14 cellular contexts compared by ENCODE assay signal in the genomic region with DNA sequence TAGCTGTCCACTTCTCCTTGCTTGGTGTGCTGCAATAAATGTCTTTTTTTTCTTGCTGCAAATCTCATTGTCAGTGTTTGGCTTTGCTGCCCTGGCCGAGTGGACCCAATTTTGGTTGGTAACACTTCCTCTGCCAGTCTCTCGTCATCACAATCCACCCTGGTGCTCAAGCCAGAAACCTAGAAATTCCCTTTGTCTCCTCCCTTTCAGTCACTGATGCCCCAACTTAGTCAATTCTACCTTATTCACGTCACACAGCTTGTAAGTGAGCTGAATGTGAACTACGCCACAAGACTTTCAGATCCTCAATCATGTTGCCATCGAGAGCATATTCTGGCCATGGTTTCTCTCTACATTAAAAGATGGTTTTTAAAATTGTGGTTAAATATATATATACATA. TPM values are rescaled to one million over a fixed set of nuclear protein-coding genes. Genes with fewer than 3 reads are reported as not detected.
DNase-seq lines count a peak whose midpoint lies in the region; ATAC-seq and TF ChIP-seq lines count a peak whose summit lies in the region.
"Had no signal": no experiment of that assay in that cellular context is flagged by ENCODE, and none has a peak within 500 bp of the region (broad histone marks: within the 10 kb centered on the region; RNA-seq: fewer than 3 reads in every experiment).

No MANE protein-coding gene starts in this region.

- no peaks in the 10 kb centered on the region for H3K36me3 ChIP-seq in lower lobe of right lung

- no CpG with 5 or more reads among the region's 5 CpGs for WGBS in H9 (ENCODE audit: extremely low coverage, insufficient read length, low lambda C conversion rate)

- H3K27ac ChIP-seq in H9 (ENCODE audit: insufficient read length, low read depth, low read length) = no peak overlapping the region
- no peak overlapping the region for H3K27ac ChIP-seq in lower lobe of right lung
- H3K27ac ChIP-seq: body of pancreas, psoas muscle had no signal

- no peak overlapping the region for H3K18ac ChIP-seq in H9 (ENCODE audit: insufficient read length, low read depth, low read length)

- H2BK5ac ChIP-seq in H9 (ENCODE audit: insufficient read length, low read length) = no peak overlapping the region

- H3T11ph ChIP-seq in H9 (ENCODE audit: low read length) = no peak overlapping the region

- no peak overlapping the region for H2BK15ac ChIP-seq in H9 (ENCODE audit: low read depth, low read length)

- H3K4me3 ChIP-seq in lower lobe of right lung = no peak overlapping the region
- H3K4me3 ChIP-seq: body of pancreas, psoas muscle had no signal

- H3K56ac ChIP-seq in H9 (ENCODE audit: insufficient read length, low read depth, low read length) = no peak overlapping the region

- H3K36me3 Mint-ChIP-seq in H9 (ENCODE audit: insufficient read depth in 1 of 3, low read depth in 3 of 3) = no peaks in the 10 kb centered on the region
- H3K36me3 Mint-ChIP-seq: CD8-positive, alpha-beta T cell had no signal

- no peaks in the 10 kb centered on the region for H4K20me1 ChIP-seq in H9 (ENCODE audit: control insufficient read depth, insufficient read depth, insufficient read length)

- H3K23me2 ChIP-seq in H9 (ENCODE audit: insufficient read length, low read depth, low read length, poor library complexity, severe bottlenecking) = no peaks in the 10 kb centered on the region

- no peaks in the 10 kb centered on the region for H3K27me3 ChIP-seq in H9 (ENCODE audit: insufficient read depth, low read length)
- H3K27me3 ChIP-seq in lower lobe of right lung (ENCODE audit: low read depth) = no peaks in the 10 kb centered on the region
- H3K27me3 ChIP-seq: body of pancreas had no signal

- H3K14ac ChIP-seq in H9 (ENCODE audit: insufficient read depth, low read length) = no peak overlapping the region

- no peak for TF ChIP-seq CTCF in H9 (conservative IDR thresholded peaks at IDR 0.05)
- no peak for TF ChIP-seq CTCF in lower lobe of right lung (IDR thresholded peaks at IDR 0.05)

- H2BK20ac ChIP-seq in H9 (ENCODE audit: low read depth, low read length, poor library complexity, severe bottlenecking) = no peak overlapping the region

- H3K4me2 ChIP-seq in H9 (ENCODE audit: insufficient read depth, insufficient read length, low read length) = no peak overlapping the region

- no peaks in the 10 kb centered on the region; a peak in 1 of 5 replicates for H3K9me3 Mint-ChIP-seq in H9
- H3K9me3 Mint-ChIP-seq: CD8-positive, alpha-beta T cell had no signal

- H3K4me1 ChIP-seq in H9 (ENCODE audit: insufficient read depth, low read length) (peaks cover 3% of the 10 kb centered on the region; the same call in 1 of the 2 replicates), lower lobe of right lung (no peaks in the 10 kb centered on the region)
- H3K4me1 ChIP-seq: body of pancreas, psoas muscle had no signal

- no peak overlapping the region for H4K5ac ChIP-seq in H9 (ENCODE audit: insufficient read length, low read depth, low read length)

- H2BK120ac ChIP-seq in H9 (ENCODE audit: low read depth, low read length, poor library complexity, severe bottlenecking) = no peak overlapping the region

- DNase-seq in MV-4-11 (lab: John Stamatoyannopoulos, UW) = peak; percentile 64
- DNase-seq in H9 = no peak
- no peak for DNase-seq in lower lobe of right lung
- DNase-seq in head of caudate nucleus = no peak
- no peak for DNase-seq in activated naive CD4-positive, alpha-beta T cell (lab: John Stamatoyannopoulos, UW)
- DNase-seq: body of pancreas; CD8-positive, alpha-beta T cell; NCI-H2029; psoas muscle had no signal

- H3K27me3 Mint-ChIP-seq in H9 (ENCODE audit: low read depth) = no peaks in the 10 kb centered on the region

- H3K4me1 Mint-ChIP-seq in H9 = peaks cover 19 to 20% of the 10 kb centered on the region in 2 experiments

- H3K9ac ChIP-seq in H9 (ENCODE audit: extremely low read depth, insufficient read length, low read length) = no peak overlapping the region

- no peak overlapping the region for H3K4me3 Mint-ChIP-seq in H9
- H3K4me3 Mint-ChIP-seq: CD8-positive, alpha-beta T cell had no signal

- no peak overlapping the region for H2AK5ac ChIP-seq in H9 (ENCODE audit: insufficient read length, low read length)

- no peak overlapping the region for H3K4ac ChIP-seq in H9 (ENCODE audit: low read depth, low read length)

- H4K91ac ChIP-seq in H9 (ENCODE audit: insufficient read length, low read depth, low read length) = no peak overlapping the region

- no peaks in the 10 kb centered on the region for H3K9me3 ChIP-seq in H9 (ENCODE audit: control insufficient read depth, low read depth, low read length)
- no peaks in the 10 kb centered on the region for H3K9me3 ChIP-seq in lower lobe of right lung
- H3K9me3 ChIP-seq: body of pancreas, psoas muscle had no signal

- peak; percentile 89 for ATAC-seq in GM18861 (IDR thresholded peaks at IDR 0.05; ENCODE audit: unreplicated experiment)
- ATAC-seq in GM21447 (IDR thresholded peaks at IDR 0.05; ENCODE audit: unreplicated experiment) = peak; percentile 88
- peak; percentile 83 for ATAC-seq in HG03025 (IDR thresholded peaks at IDR 0.05; ENCODE audit: low FRiP score, unreplicated experiment)
- no peak for ATAC-seq in lower lobe of right lung
- ATAC-seq: body of pancreas; CD8-positive, alpha-beta T cell; Panc1; psoas muscle had no signal

- H3K79me2 ChIP-seq in H9 (ENCODE audit: insufficient read depth, low read length) = no peaks in the 10 kb centered on the region

- H2AFZ ChIP-seq in H9 (ENCODE audit: low read length) = no peak overlapping the region

- intact Hi-C loops in lower lobe of right lung (cut with DNase I) (no loop called here), head of caudate nucleus (cut with DNase I) (no loop called here)

- no peaks in the 10 kb centered on the region for H3K79me1 ChIP-seq in H9 (ENCODE audit: insufficient read depth, low read depth, low read length, poor library complexity, severe bottlenecking)

- H4K8ac ChIP-seq in H9 (replicated peaks; ENCODE audit: insufficient read length, low read depth, low read length) = no peak overlapping the region

- H3K27ac Mint-ChIP-seq in H9 = no peak overlapping the region
- H3K27ac Mint-ChIP-seq: CD8-positive, alpha-beta T cell had no signal

- no peak overlapping the region for H2BK12ac ChIP-seq in H9 (ENCODE audit: insufficient read length, low read depth, low read length)

- no peak overlapping the region for H3K23ac ChIP-seq in H9 (ENCODE audit: insufficient read length, low read depth, low read length)

RNA-seq across cellular contexts. Expression of a gene that starts 13.0 kb away (rescaled TPM):
- 11.7 and 12.4 TPM in 2 replicates for total RNA-seq in H9 (2021)
- total RNA-seq in lower lobe of right lung = 19.1 TPM

RNA-seq across cellular contexts. Expression of a gene that starts 42.4 kb away (rescaled TPM):
- total RNA-seq in H9 (2021) = 1.1 and 1.2 TPM in 2 replicates
- not detected for total RNA-seq in lower lobe of right lung
- total RNA-seq: body of pancreas; CD8-positive, alpha-beta T cell; endothelial cell of umbilical vein had no signal

Comparison
In these comparisons a context has a peak if more than half of its experiments do, and no peak if none do; other contexts are left out.
1. ATAC-seq: peak in GM18861 (single experiment), GM21447 (single experiment) and HG03025 (single experiment); none in lower lobe of right lung (0 of 2).